12 cellular contexts compared by ENCODE assay signal in the genomic region with DNA sequence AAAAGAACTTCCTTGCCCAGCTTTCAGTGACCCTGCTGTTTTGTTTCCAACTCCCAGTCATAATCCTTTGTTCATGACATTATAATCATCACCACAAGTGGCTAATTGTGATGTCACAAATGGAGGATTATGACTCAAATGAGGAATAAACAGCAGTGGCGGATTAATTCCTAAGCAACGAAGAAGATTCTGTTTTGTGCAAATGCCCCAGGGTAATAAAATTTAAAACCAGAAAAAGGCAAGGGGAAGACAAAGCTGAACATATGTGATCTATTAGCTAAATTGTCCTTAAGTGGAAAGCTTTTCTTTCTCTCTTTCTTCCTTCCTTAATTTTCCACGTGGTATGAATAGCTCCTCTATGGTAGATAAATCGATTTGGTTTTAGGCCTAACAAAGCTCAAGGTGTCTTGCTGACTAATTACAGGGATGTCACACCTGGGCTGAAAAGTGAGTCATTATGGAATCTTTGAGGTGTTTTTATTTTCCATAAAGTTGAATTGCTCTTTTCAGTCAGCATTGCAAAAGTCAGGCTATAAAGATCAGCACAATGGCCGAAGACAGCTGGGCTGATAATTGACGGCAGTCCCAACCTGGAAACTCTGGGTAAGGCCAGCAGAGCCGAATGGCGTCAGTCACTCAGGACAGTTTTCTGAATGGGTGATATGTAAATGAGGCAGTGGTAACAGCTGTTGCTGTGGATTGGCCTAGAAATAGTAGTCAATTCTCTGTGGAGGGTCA.
A peak's percentile ranks its signal among the peaks of the same experiment; 100 is the strongest.
DNase-seq lines count a peak whose midpoint lies in the region; ATAC-seq, FAIRE-seq and TF ChIP-seq lines count a peak whose summit lies in the region.
"Had no signal": no experiment of that assay in that cellular context is flagged by ENCODE, and none has a peak within 500 bp of the region (broad histone marks: within the 10 kb centered on the region; RNA-seq: fewer than 3 reads in every experiment).

No MANE protein-coding gene starts in this region.

- no peaks in the 10 kb centered on the region for H4K20me1 ChIP-seq in hepatocyte (ENCODE audit: insufficient read depth, poor library complexity, severe bottlenecking)

- H3K36me3 ChIP-seq in right atrium auricular region (no peaks in the 10 kb centered on the region), hepatocyte (replicated peaks; ENCODE audit: insufficient read depth, low read depth) (no peaks in the 10 kb centered on the region), kidney (ENCODE audit: control insufficient read depth in 1 of 2, insufficient read depth in 2 of 2, low read length in 2 of 2) (no peaks in the 10 kb centered on the region)
- H3K36me3 ChIP-seq: upper lobe of right lung had no signal

- no peaks in the 10 kb centered on the region for H3K9me2 ChIP-seq in hepatocyte (replicated peaks; ENCODE audit: insufficient read depth)

- WGBS in hepatocyte (ENCODE audit: low lambda C conversion rate, missing lambda C conversion rate) = 45% methylated on average over 8 of the region's 8 CpGs

- FAIRE-seq in kidney (lab: Jason Lieb, UNC) = no peak

- H3K27me3 ChIP-seq in right atrium auricular region = no peaks in the 10 kb centered on the region
- H3K27me3 ChIP-seq in hepatocyte = no peaks in the 10 kb centered on the region
- H3K27me3 ChIP-seq: upper lobe of right lung had no signal

- intact Hi-C loops in Right ventricle myocardium superior (cut with DNase I) = no loop called here
- intact Hi-C loops in kidney (cut with DNase I) = no loop called here

- CTCF ChIA-PET in GM10248 (lab: Yijun Ruan, JAX) = interaction anchor here (0.9 to 1.1 kb wide), 2 partner anchors 25 to 38 kb away, joined by 3 read pairs; no protein-coding TSS in a partner anchor

- H2AFZ ChIP-seq in hepatocyte = no peak overlapping the region

- ATAC-seq in Right ventricle myocardium superior (ENCODE audit: poor library complexity) (peak; percentile 4), SK-N-SH treated with all-trans-retinoic acid at 6 μM for 48 hours (peak; percentile 46; the same call in 2 of the 3 replicates)
- ATAC-seq: activated CD8-positive, alpha-beta T cell treated with anti-CD3 and anti-CD28 coated beads for 36 hours; upper lobe of right lung had no signal

- H3K4me3 ChIP-seq in right atrium auricular region (no peak overlapping the region), hepatocyte (no peak overlapping the region), kidney (ENCODE audit: low read length in 2 of 2) (no peak overlapping the region)
- H3K4me3 ChIP-seq: upper lobe of right lung had no signal

- H3K9me3 ChIP-seq in right atrium auricular region (no peaks in the 10 kb centered on the region), hepatocyte (ENCODE audit: low read depth) (no peaks in the 10 kb centered on the region), kidney (ENCODE audit: control insufficient read depth in 1 of 2, low read length in 2 of 2) (no peaks in the 10 kb centered on the region)
- H3K9me3 ChIP-seq: upper lobe of right lung had no signal

- H3K27ac ChIP-seq in right atrium auricular region (peak overlapping the region in 1 of 2 donors; percentile 25), hepatocyte (peak overlapping the region; percentile 33), kidney (ENCODE audit: low read depth in 2 of 2, low read length in 2 of 2) (no peak overlapping the region)
- H3K27ac ChIP-seq: upper lobe of right lung had no signal

- no peak for DNase-seq in Right ventricle myocardium superior
- DNase-seq in right atrium auricular region (ENCODE audit: low spot score) = no peak
- DNase-seq in hepatocyte (ENCODE audit: low spot score) = peak; percentile 24
- DNase-seq in mesenteric fat pad (ENCODE audit: low spot score) = no peak
- no peak for DNase-seq in kidney
- DNase-seq in GM10248 (ENCODE audit: extremely low spot score) = no peak
- no peak for DNase-seq in cerebellum (ENCODE audit: low spot score)
- DNase-seq: activated CD8-positive, alpha-beta T cell treated with anti-CD3 and anti-CD28 coated beads for 36 hours; SIG-M5; stimulated activated CD4-positive, alpha-beta T cell treated with anti-CD3 and anti-CD28 coated beads, Interleukin-4, amount 100 ng/mL, for 4 hours; upper lobe of right lung had no signal

- H3K4me1 ChIP-seq in right atrium auricular region (peaks cover 0 to 26% of the 10 kb centered on the region in 2 donors), hepatocyte (ENCODE audit: insufficient read depth) (peaks cover 3% of the 10 kb centered on the region), kidney (ENCODE audit: control insufficient read depth in 1 of 2, insufficient read depth in 1 of 2, low read depth in 1 of 2, low read length in 2 of 2) (peaks cover 13 to 18% of the 10 kb centered on the region in 2 donors)

- peaks cover 45% of the 10 kb centered on the region for H3K79me2 ChIP-seq in hepatocyte

- no peak overlapping the region for H3K9ac ChIP-seq in kidney (ENCODE audit: low read length in 2 of 2)

- POLR2A ChIA-PET in GM10248 (lab: Yijun Ruan, JAX) = no interaction called here

- no peak overlapping the region for H3K4me2 ChIP-seq in hepatocyte

- TF ChIP-seq CTCF in right atrium auricular region (IDR thresholded peaks at IDR 0.05) = no peak
- TF ChIP-seq CTCF in hepatocyte (IDR thresholded peaks at IDR 0.05; ENCODE audit: poor library complexity) = no peak
- TF ChIP-seq CTCF in kidney (IDR thresholded peaks at IDR 0.05; ENCODE audit: borderline replicate concordance, extremely low read depth, insufficient read depth) = no peak
- TF ChIP-seq CTCF in GM10248 (IDR thresholded peaks at IDR 0.05; ENCODE audit: control extremely low read depth, extremely low read depth, low read depth, missing control alignments) = no peak

TF ChIP-seq in SK-N-SH treated with all-trans-retinoic acid at 6 μM for 48 hours, 23 proteins besides CTCF, POLR2A, EP300 and RAD21 (continues in another document):
- TF ChIP-seq TSHZ2 (CRISPR knock-in tag; IDR thresholded peaks at IDR 0.05) (no peak), ARNTL (CRISPR knock-in tag; IDR thresholded peaks at IDR 0.05; ENCODE audit: borderline replicate concordance, low read depth) (no peak), PPARA (CRISPR knock-in tag; IDR thresholded peaks at IDR 0.05; ENCODE audit: borderline replicate concordance) (no peak), GLIS3 (CRISPR knock-in tag; IDR thresholded peaks at IDR 0.05) (no peak), RARB (CRISPR knock-in tag; IDR thresholded peaks at IDR 0.05) (no peak), ZC3H10 (CRISPR knock-in tag; IDR thresholded peaks at IDR 0.05) (no peak), ZFP30 (CRISPR knock-in tag; IDR thresholded peaks at IDR 0.05) (no peak), PATZ1 (CRISPR knock-in tag; IDR thresholded peaks at IDR 0.05; ENCODE audit: borderline replicate concordance) (no peak), BACH2 (CRISPR knock-in tag; IDR thresholded peaks at IDR 0.05; ENCODE audit: borderline replicate concordance) (no peak)
- TF ChIP-seq, protein P1, sequence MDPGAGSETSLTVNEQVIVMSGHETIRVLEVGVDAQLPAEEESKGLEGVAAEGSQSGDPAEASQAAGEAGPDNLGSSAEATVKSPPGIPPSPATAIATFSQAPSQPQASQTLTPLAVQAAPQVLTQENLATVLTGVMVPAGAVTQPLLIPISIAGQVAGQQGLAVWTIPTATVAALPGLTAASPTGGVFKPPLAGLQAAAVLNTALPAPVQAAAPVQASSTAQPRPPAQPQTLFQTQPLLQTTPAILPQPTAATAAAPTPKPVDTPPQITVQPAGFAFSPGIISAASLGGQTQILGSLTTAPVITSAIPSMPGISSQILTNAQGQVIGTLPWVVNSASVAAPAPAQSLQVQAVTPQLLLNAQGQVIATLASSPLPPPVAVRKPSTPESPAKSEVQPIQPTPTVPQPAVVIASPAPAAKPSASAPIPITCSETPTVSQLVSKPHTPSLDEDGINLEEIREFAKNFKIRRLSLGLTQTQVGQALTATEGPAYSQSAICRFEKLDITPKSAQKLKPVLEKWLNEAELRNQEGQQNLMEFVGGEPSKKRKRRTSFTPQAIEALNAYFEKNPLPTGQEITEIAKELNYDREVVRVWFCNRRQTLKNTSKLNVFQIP (CRISPR knock-in tag; IDR thresholded peaks at IDR 0.05; ENCODE audit: borderline replicate concordance, low read depth) = no peak
